ENCODE assay signal across 14 cellular contexts in genomic region chr7:30751696-30752273, GRCh38. TPM values are rescaled to one million over a fixed set of nuclear protein-coding genes. Genes with fewer than 3 reads are reported as not detected.
A peak's percentile ranks its signal among the peaks of the same experiment; 100 is the strongest.
DNase-seq lines count a peak whose midpoint lies in the region; ATAC-seq and TF ChIP-seq lines count a peak whose summit lies in the region.
"Had no signal": no experiment of that assay in that cellular context is flagged by ENCODE, and none has a peak within 500 bp of the region (broad histone marks: within the 10 kb centered on the region; RNA-seq: fewer than 3 reads in every experiment).

Gene INMT, plus strand, starts transcription at chr7:30752135. Its CDS starts 16 bp downstream, at chr7:30752151.

- H3K27me3 ChIP-seq in ascending aorta (no peaks in the 10 kb centered on the region), tibial nerve (no peaks in the 10 kb centered on the region)

- ATAC-seq in Right ventricle myocardium superior (ENCODE audit: poor library complexity) (peak; percentile 26), HG03378 (IDR thresholded peaks at IDR 0.05; ENCODE audit: unreplicated experiment) (no peak)
- ATAC-seq: naive thymus-derived CD8-positive, alpha-beta T cell had no signal

- TF ChIP-seq CTCF in ascending aorta (IDR thresholded peaks at IDR 0.05) (no peak), nephron (IDR thresholded peaks at IDR 0.05; ENCODE audit: unreplicated experiment in 3 of 3) (no peak), tibial nerve (IDR thresholded peaks at IDR 0.05) (no peak)

- H3K27me3 Mint-ChIP-seq in nephron (ENCODE audit: low read depth), result peaks cover 9% of the 10 kb centered on the region
- no peaks in the 10 kb centered on the region for H3K27me3 Mint-ChIP-seq in activated T-cell treated with anti-CD3 and anti-CD28 coated beads, Interleukin-2, amount 50 U/mL, for 24 hours
- H3K27me3 Mint-ChIP-seq: CD8-positive, alpha-beta memory T cell; dendritic cell treated with granulocyte-macrophage colony-stimulating factor and Interleukin-4, amounts not matched to agents 40 ng/mL and 50 ng/mL, for 4 days had no signal

- no peak for DNase-seq in ascending aorta (ENCODE audit: low spot score in 2 of 2)
- no peak for DNase-seq in Right ventricle myocardium superior
- peak in 1 of 2 donors; percentile 55 for DNase-seq in tibial nerve (ENCODE audit: low spot score in 2 of 2)
- no peak for DNase-seq in GF-D8 (lab: John Stamatoyannopoulos, UW)
- no peak for DNase-seq in ecto neural progenitor cell (ENCODE audit: low spot score)
- no peak for DNase-seq in activated T-cell treated with anti-CD3 and anti-CD28 coated beads, Interleukin-2, amount 50 U/mL, for 24 hours
- DNase-seq: activated gamma-delta T cell treated with Interleukin-2 at 50 U/mL for 16 hours; CD8-positive, alpha-beta memory T cell; naive thymus-derived CD8-positive, alpha-beta T cell; NCI-H226; stimulated activated CD4-positive, alpha-beta T cell treated with anti-CD3 and anti-CD28 coated beads, Interleukin-4, amount 100 ng/mL, for 24 hours had no signal

- no peak for TF ChIP-seq POLR2A in tibial nerve (IDR thresholded peaks at IDR 0.05)

- intact Hi-C loops in ascending aorta (cut with DNase I) (loop anchor here (2.0 to 5.0 kb wide), 2 partner anchors 49 to 161 kb away; partner anchors contain the start of gene AQP1), Right ventricle myocardium superior (cut with DNase I) (no loop called here)

- H3K27ac Mint-ChIP-seq in nephron, result peak within 1 kb of the TSS in 2 of 3 experiments; percentile 88 to 97
- H3K27ac Mint-ChIP-seq in activated T-cell treated with anti-CD3 and anti-CD28 coated beads, Interleukin-2, amount 50 U/mL, for 24 hours, result no peak within 1 kb of the TSS
- H3K27ac Mint-ChIP-seq: dendritic cell treated with granulocyte-macrophage colony-stimulating factor and Interleukin-4, amounts not matched to agents 40 ng/mL and 50 ng/mL, for 4 days; naive thymus-derived CD8-positive, alpha-beta T cell had no signal

- peaks cover 10% of the 10 kb centered on the region for H3K36me3 Mint-ChIP-seq in nephron (ENCODE audit: low read depth)
- H3K36me3 Mint-ChIP-seq in activated T-cell treated with anti-CD3 and anti-CD28 coated beads, Interleukin-2, amount 50 U/mL, for 24 hours (ENCODE audit: low read depth), result no peaks in the 10 kb centered on the region
- H3K36me3 Mint-ChIP-seq: CD8-positive, alpha-beta memory T cell had no signal

- H3K27ac ChIP-seq in ascending aorta (peak within 1 kb of the TSS; percentile 81 to 91), tibial nerve (peak within 1 kb of the TSS; percentile 19 to 84 (median 70))

- peaks cover 68% of the 10 kb centered on the region for H3K4me1 Mint-ChIP-seq in nephron
- H3K4me1 Mint-ChIP-seq in activated T-cell treated with anti-CD3 and anti-CD28 coated beads, Interleukin-2, amount 50 U/mL, for 24 hours (ENCODE audit: low read depth), result no peaks in the 10 kb centered on the region
- H3K4me1 Mint-ChIP-seq: CD8-positive, alpha-beta memory T cell; naive thymus-derived CD8-positive, alpha-beta T cell had no signal

- H3K4me1 ChIP-seq in ascending aorta (peaks cover 3 to 48% of the 10 kb centered on the region in 2 donors), tibial nerve (peaks cover 0 to 46% (median 14%) of the 10 kb centered on the region in 4 donors)

- H3K4me3 Mint-ChIP-seq in nephron, result peak within 1 kb of the TSS in 2 of 3 experiments; percentile 13 to 64
- H3K4me3 Mint-ChIP-seq in activated T-cell treated with anti-CD3 and anti-CD28 coated beads, Interleukin-2, amount 50 U/mL, for 24 hours, result no peak within 1 kb of the TSS
- H3K4me3 Mint-ChIP-seq: CD8-positive, alpha-beta memory T cell; dendritic cell treated with granulocyte-macrophage colony-stimulating factor and Interleukin-4, amounts not matched to agents 40 ng/mL and 50 ng/mL, for 4 days; naive thymus-derived CD8-positive, alpha-beta T cell had no signal

- no peaks in the 10 kb centered on the region for H3K9me3 ChIP-seq in ascending aorta
- no peaks in the 10 kb centered on the region for H3K9me3 ChIP-seq in tibial nerve

- 43 to 48% methylated on average over 2 to 6 of the region's 6 CpGs for WGBS in tibial nerve, 2 donors

- H3K9me3 Mint-ChIP-seq in nephron, result peaks cover 15% of the 10 kb centered on the region
- no peaks in the 10 kb centered on the region for H3K9me3 Mint-ChIP-seq in activated T-cell treated with anti-CD3 and anti-CD28 coated beads, Interleukin-2, amount 50 U/mL, for 24 hours
- H3K9me3 Mint-ChIP-seq: CD8-positive, alpha-beta memory T cell; dendritic cell treated with granulocyte-macrophage colony-stimulating factor and Interleukin-4, amounts not matched to agents 40 ng/mL and 50 ng/mL, for 4 days had no signal

- TF ChIP-seq EP300 in tibial nerve (IDR thresholded peaks at IDR 0.05), result no peak

- H3K36me3 ChIP-seq in ascending aorta (no peaks in the 10 kb centered on the region), tibial nerve (no peaks in the 10 kb centered on the region)

- H3K4me3 ChIP-seq in ascending aorta (peak within 1 kb of the TSS; percentile 47 to 71), tibial nerve (peak within 1 kb of the TSS in 3 of 4 donors; percentile 17 to 48 (median 26))

RNA-seq across cellular contexts. Expression of gene INMT, which starts in this region (rescaled TPM):
- total RNA-seq in ascending aorta (51.8 TPM), Right ventricle myocardium superior (40.4 TPM), tibial nerve (100 to 1,000 TPM in 2 of 4 donors, 10 to 100 TPM in 2; 21.3 to 142 (median 100) TPM)
